ENCODE assay signal across 8 cellular contexts in the genomic region with DNA sequence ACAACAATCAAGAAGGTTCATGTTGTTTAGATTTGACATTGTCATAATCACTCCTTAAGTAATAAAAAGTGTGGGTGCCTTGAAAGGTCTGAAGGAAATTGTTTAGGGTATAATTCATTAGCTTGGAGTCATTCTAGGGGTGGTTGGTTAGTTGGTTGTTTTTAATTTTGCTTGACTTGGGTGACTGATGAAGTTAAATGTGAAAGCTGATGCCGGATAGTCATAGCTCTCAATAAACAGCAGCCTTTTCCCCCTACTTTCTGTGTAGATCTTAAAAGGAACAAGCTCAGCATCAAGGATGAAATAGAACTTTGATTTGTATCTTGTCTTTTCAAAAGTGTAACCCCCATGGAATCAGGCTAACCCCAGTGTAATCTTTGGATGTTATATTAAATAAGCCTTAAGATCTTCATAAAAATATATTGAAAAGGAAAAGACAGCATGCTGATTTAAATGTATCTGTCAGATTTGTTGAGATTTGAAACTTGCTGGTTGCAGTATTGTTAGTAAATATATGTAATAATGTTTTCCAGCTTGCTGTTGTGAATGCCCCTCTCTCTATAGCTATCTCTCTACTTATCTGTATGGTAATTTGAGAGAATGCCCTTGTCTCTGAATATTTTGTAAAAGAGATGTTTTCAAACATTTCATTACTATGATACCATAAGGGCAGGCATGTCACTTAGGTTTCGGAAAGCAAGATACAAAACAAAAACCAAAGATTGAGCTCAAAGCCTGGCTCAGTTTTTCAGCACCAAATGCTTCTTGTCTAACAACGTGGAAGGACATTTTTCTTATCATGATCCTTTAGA.
A peak's percentile ranks its signal among the peaks of the same experiment; 100 is the strongest.
DNase-seq lines count a peak whose midpoint lies in the region; ATAC-seq and TF ChIP-seq lines count a peak whose summit lies in the region.

No MANE protein-coding gene starts in this region.

- POLR2A ChIA-PET in A673 (lab: Charles Lee; ENCODE audit: low non-redundant PET), result no interaction called here

- no peaks in the 10 kb centered on the region for H3K27me3 Mint-ChIP-seq in naive B cell

- H3K4me1 Mint-ChIP-seq in naive B cell, result peaks cover 83 to 99% (median 91%) of the 10 kb centered on the region in 3 donors

- peak overlapping the region; percentile 65 to 89 (median 80) for H3K4me3 Mint-ChIP-seq in naive B cell

- peak overlapping the region; percentile 50; the same call in 1 of the 2 replicates for H2AFZ ChIP-seq in KMS-11 (ENCODE audit: low read depth)

- peak overlapping the region; percentile 42 to 97 (median 93) for H3K27ac Mint-ChIP-seq in naive B cell

- no peak for ATAC-seq in naive B cell (ENCODE audit: low read depth in 2 of 2)
- no peak for ATAC-seq in left colon

- H3K9me3 ChIP-seq in A673 (ENCODE audit: low read depth, low read length, poor library complexity, severe bottlenecking), result no peaks in the 10 kb centered on the region

- H4K20me1 ChIP-seq in KMS-11 (ENCODE audit: insufficient read depth), result no peaks in the 10 kb centered on the region

- H3K36me3 Mint-ChIP-seq in naive B cell, result peaks cover 32 to 45% of the 10 kb centered on the region in 2 donors

- H3K9me3 Mint-ChIP-seq in naive B cell, result peaks cover 0 to 11% (median 5%) of the 10 kb centered on the region in 7 donors

- H3K4me3 ChIP-seq in A673 (ENCODE audit: low read depth, low read length, poor library complexity, severe bottlenecking), result peak overlapping the region; percentile 53
- H3K4me3 ChIP-seq in KMS-11 (IDR thresholded peaks at IDR 0.05; ENCODE audit: insufficient read depth, low read depth, low read length), result no peak overlapping the region

- H3K27me3 ChIP-seq in A673 (replicated peaks; ENCODE audit: insufficient read depth, low read depth, low read length, poor library complexity), result no peaks in the 10 kb centered on the region
- no peaks in the 10 kb centered on the region for H3K27me3 ChIP-seq in KMS-11 (ENCODE audit: insufficient read depth, low read depth)

- H3K4me2 ChIP-seq in KMS-11, result peak overlapping the region; percentile 98

- intact Hi-C loops in A673 (cut with micrococcal nuclease; ENCODE audit: unreplicated experiment) (loop anchor here (2.0 to 10.0 kb wide), 2 partner anchors 33 to 295 kb away; no protein-coding TSS in a partner anchor), left colon (cut with DNase I, micrococcal nuclease) (loop anchor here in 1 of 2 donors (10.0 kb wide), 2 partner anchors 45 to 145 kb away; a partner anchor contains a TSS)

- DNase-seq in A673 (ENCODE audit: low spot score) (no peak), naive B cell (no peak), HT-29 (ENCODE audit: low spot score) (no peak), left colon (no peak), NCI-H774 (lab: John Stamatoyannopoulos, UW) (no peak), HuH-7 (ENCODE audit: low spot score) (no peak)

- no TSS peak for BruUV-seq in A673 (replicated peaks; lab: Mats Ljungman, UMichigan)

- peak overlapping the region; percentile 75 for H3K9ac ChIP-seq in KMS-11

- CTCF ChIA-PET in A673 (lab: Charles Lee), result interaction anchor here (1.3 kb wide), 1 partner anchor 195 kb away, joined by 5 read pairs; no protein-coding TSS in a partner anchor

- TF ChIP-seq CTCF in A673 (conservative IDR thresholded peaks at IDR 0.05; ENCODE audit: low read depth, low read length) (no peak), KMS-11 (conservative IDR thresholded peaks at IDR 0.05; ENCODE audit: low read depth, low read length) (no peak)

- no peaks in the 10 kb centered on the region; the same call in 1 of the 2 replicates for H3K79me2 ChIP-seq in KMS-11 (ENCODE audit: insufficient read depth, low read depth)

- H3K4me1 ChIP-seq in A673 (ENCODE audit: insufficient read depth, low read length, poor library complexity, severe bottlenecking) (peaks cover 61% of the 10 kb centered on the region), KMS-11 (ENCODE audit: low read depth, poor library complexity, severe bottlenecking) (peaks cover 87% of the 10 kb centered on the region)

- H3K36me3 ChIP-seq in A673 (ENCODE audit: insufficient read depth, low read length, poor library complexity, severe bottlenecking) (peaks cover 26% of the 10 kb centered on the region), KMS-11 (ENCODE audit: insufficient read depth) (no peaks in the 10 kb centered on the region)

- H3K27ac ChIP-seq in A673 (ENCODE audit: low read depth, low read length, poor library complexity, severe bottlenecking) (peak overlapping the region; percentile 89), KMS-11 (peak overlapping the region; percentile 93), cingulate gyrus (ENCODE audit: low read depth, low read length) (peak overlapping the region; percentile 95)
